Comparison of ENCODE assay signal across 10 cellular contexts in genomic region chr16:48537909-48538745, GRCh38.
DNase-seq lines count a peak whose midpoint lies in the region; ATAC-seq and TF ChIP-seq lines count a peak whose summit lies in the region.
"Had no signal": no experiment of that assay in that cellular context is flagged by ENCODE, and none has a peak within 500 bp of the region (broad histone marks: within the 10 kb centered on the region; RNA-seq: fewer than 3 reads in every experiment).

No MANE protein-coding gene starts in this region.

- WGBS in right cardiac atrium: 47% methylated on average over 21 of the region's 21 CpGs

- peaks cover 56% of the 10 kb centered on the region for H4K20me1 ChIP-seq in BLaER1
- peaks cover 6% of the 10 kb centered on the region for H4K20me1 ChIP-seq in osteoblast (ENCODE audit: insufficient read depth, low read length)

- no peaks in the 10 kb centered on the region for H3K27me3 ChIP-seq in BLaER1
- no peaks in the 10 kb centered on the region for H3K27me3 ChIP-seq in ascending aorta
- no peaks in the 10 kb centered on the region for H3K27me3 ChIP-seq in right cardiac atrium (ENCODE audit: control insufficient read depth, insufficient read depth)
- H3K27me3 ChIP-seq in rectal smooth muscle tissue (ENCODE audit: control insufficient read depth, insufficient read depth, low read length): no peaks in the 10 kb centered on the region
- H3K27me3 ChIP-seq in osteoblast (ENCODE audit: insufficient read depth, low read length): no peaks in the 10 kb centered on the region

- no peaks in the 10 kb centered on the region for H3K9me3 ChIP-seq in BLaER1
- no peaks in the 10 kb centered on the region for H3K9me3 ChIP-seq in ascending aorta
- no peaks in the 10 kb centered on the region for H3K9me3 ChIP-seq in right cardiac atrium (ENCODE audit: control insufficient read depth, low read length)
- no peaks in the 10 kb centered on the region for H3K9me3 ChIP-seq in osteoblast (ENCODE audit: low read depth, low read length)

- ATAC-seq in right cardiac atrium: peak; percentile 34 to 49

- H2AFZ ChIP-seq in osteoblast (ENCODE audit: low read length): no peak overlapping the region

- DNase-seq in ascending aorta (ENCODE audit: low spot score in 2 of 2) (no peak), right cardiac atrium (peak; percentile 80 to 90 (median 88)), HuH-7 (ENCODE audit: low spot score) (no peak), osteoblast (ENCODE audit: insufficient read length, low spot score, missing footprints) (no peak), superior temporal gyrus (ENCODE audit: extremely low spot score) (no peak)
- no peak for DNase-seq in activated CD4-positive, alpha-beta T cell treated with anti-CD3 and anti-CD28 coated beads, Interleukin-2, amount 50 U/mL, for 1 hour
- DNase-seq: CD4-positive, alpha-beta T cell; MV-4-11 had no signal

- H3K27ac ChIP-seq in BLaER1 (no peak overlapping the region), ascending aorta (peak overlapping the region; percentile 78 to 86), right cardiac atrium (ENCODE audit: low read length) (peak overlapping the region; percentile 39), rectal smooth muscle tissue (ENCODE audit: low read depth, low read length) (peak overlapping the region; percentile 33), osteoblast (ENCODE audit: low read depth, low read length) (no peak overlapping the region)

- TF ChIP-seq CTCF in ascending aorta (IDR thresholded peaks at IDR 0.05) (no peak), osteoblast (IDR thresholded peaks at IDR 0.05; ENCODE audit: extremely low read depth, low read depth, low read length) (no peak)

- intact Hi-C loops in ascending aorta (cut with DNase I) (loop anchor here (5.0 kb wide), 2 partner anchors 84 to 166 kb away; no protein-coding TSS in a partner anchor), right cardiac atrium (cut with DNase I) (loop anchor here in 3 of 4 donors (5.0 to 10.0 kb wide), 4 partner anchors 84 to 183 kb away; no protein-coding TSS in a partner anchor)

- H3K4me2 ChIP-seq in BLaER1: peak overlapping the region; percentile 95
- H3K4me2 ChIP-seq in osteoblast (ENCODE audit: insufficient read depth, low read length): no peak overlapping the region

- H3K36me3 ChIP-seq in BLaER1 (peaks cover 25% of the 10 kb centered on the region), ascending aorta (peaks cover 4 to 15% of the 10 kb centered on the region in 2 donors), rectal smooth muscle tissue (ENCODE audit: control insufficient read depth, insufficient read depth, low read length) (peaks cover 9% of the 10 kb centered on the region), osteoblast (ENCODE audit: insufficient read depth, low read length) (peaks cover 15% of the 10 kb centered on the region)

- H3K9ac ChIP-seq in BLaER1 (no peak overlapping the region), rectal smooth muscle tissue (ENCODE audit: low read length) (no peak overlapping the region)

- H3K4me3 ChIP-seq in BLaER1: no peak overlapping the region
- H3K4me3 ChIP-seq in ascending aorta: no peak overlapping the region
- no peak overlapping the region for H3K4me3 ChIP-seq in right cardiac atrium (ENCODE audit: low read length)
- H3K4me3 ChIP-seq in rectal smooth muscle tissue (ENCODE audit: low read length): no peak overlapping the region
- no peak overlapping the region for H3K4me3 ChIP-seq in osteoblast (ENCODE audit: insufficient read depth, low read length)

- H3K79me2 ChIP-seq in osteoblast (ENCODE audit: insufficient read depth, low read length): no peaks in the 10 kb centered on the region

- H3K4me1 ChIP-seq in BLaER1 (peaks cover 58% of the 10 kb centered on the region), ascending aorta (peaks cover 18 to 31% of the 10 kb centered on the region in 2 donors), right cardiac atrium (ENCODE audit: control insufficient read depth, insufficient read depth, low read length) (peaks cover 31% of the 10 kb centered on the region), rectal smooth muscle tissue (ENCODE audit: control insufficient read depth, insufficient read depth, low read length) (peaks cover 23% of the 10 kb centered on the region), osteoblast (ENCODE audit: insufficient read depth, low read length) (peaks cover 27% of the 10 kb centered on the region)

Comparison
In these comparisons a context has a peak if more than half of its experiments do, and no peak if none do; other contexts are left out.
1. H3K27ac ChIP-seq: peak in ascending aorta (2 of 2), right cardiac atrium (single experiment) and rectal smooth muscle tissue (single experiment); none in BLaER1 (single experiment) and osteoblast (single experiment).
2. DNase-seq: peak in right cardiac atrium (3 of 3); none in ascending aorta (0 of 2), HuH-7 (single experiment), activated CD4-positive, alpha-beta T cell treated with anti-CD3 and anti-CD28 coated beads, Interleukin-2, amount 50 U/mL, for 1 hour (single experiment), osteoblast (single experiment) and superior temporal gyrus (single experiment).